Comparison of ENCODE assay signal across 28 cellular contexts in the genomic region with DNA sequence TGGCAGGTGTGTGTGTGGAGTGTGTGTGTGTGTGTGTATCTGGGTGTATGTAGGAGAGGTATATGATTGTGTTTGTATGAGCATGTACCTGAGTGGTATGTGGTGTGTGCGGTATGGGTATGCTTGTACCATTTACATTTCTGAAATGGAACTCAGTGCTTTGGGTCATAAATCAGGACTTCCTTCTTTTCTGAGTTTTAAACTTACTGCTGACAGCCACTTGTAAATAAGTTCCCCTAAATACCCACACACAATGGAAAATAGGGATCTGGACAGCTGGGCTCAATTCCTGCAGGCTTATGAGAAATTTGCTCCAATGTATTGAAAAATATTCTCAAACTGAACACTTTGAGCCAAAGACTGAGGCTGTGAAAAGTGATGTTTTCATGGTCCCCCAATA.
"Had no signal": no experiment of that assay in that cellular context is flagged by ENCODE, and none has a peak within 500 bp of the region (broad histone marks: within the 10 kb centered on the region; RNA-seq: fewer than 3 reads in every experiment).

No MANE protein-coding gene starts in this region.

- H3K4me3 Mint-ChIP-seq: naive thymus-derived CD8-positive, alpha-beta T cell; nephron progenitor cell; stimulated activated effector memory CD8-positive, alpha-beta T cell treated with anti-CD3 and anti-CD28 coated beads, Interleukin-12 subunit alpha, Interleukin-12 subunit beta, amount 100 ng/mL, for 72 hours had no signal

- H3K4me1 Mint-ChIP-seq: stimulated activated effector memory CD8-positive, alpha-beta T cell treated with anti-CD3 and anti-CD28 coated beads, Interleukin-12 subunit alpha, Interleukin-12 subunit beta, amount 100 ng/mL, for 72 hours had no signal

- H3K36me3 Mint-ChIP-seq: stimulated activated effector memory CD8-positive, alpha-beta T cell treated with anti-CD3 and anti-CD28 coated beads, Interleukin-12 subunit alpha, Interleukin-12 subunit beta, amount 100 ng/mL, for 72 hours had no signal

- ATAC-seq: heart right ventricle; left colon; left ventricle myocardium superior; lower lobe of right lung; naive thymus-derived CD8-positive, alpha-beta T cell; psoas muscle; right cardiac atrium; stimulated activated effector memory CD8-positive, alpha-beta T cell treated with anti-CD3 and anti-CD28 coated beads, Interleukin-12 subunit alpha, Interleukin-12 subunit beta, amount 100 ng/mL, for 72 hours had no signal

- DNase-seq: colonic mucosa; dermis blood vessel endothelial cell; effector memory CD4-positive, alpha-beta T cell; esophagus squamous epithelium; foreskin melanocyte; glutamatergic neuron; heart right ventricle; hippocampal formation; islet precursor cell; kidney glomerular epithelial cell; left colon; left ventricle myocardium superior; lower lobe of right lung; naive thymus-derived CD8-positive, alpha-beta T cell; nephron progenitor cell; occipital lobe; ovary; posterior cingulate gyrus; psoas muscle; right cardiac atrium; sigmoid colon; stimulated activated CD4-positive, alpha-beta T cell treated with anti-CD3 and anti-CD28 coated beads, Interleukin-2, amount 100 ng/mL, for 24 hours; stimulated activated CD4-positive, alpha-beta T cell treated with anti-CD3 and anti-CD28 coated beads, Interleukin-4, amount 100 ng/mL, for 24 hours; stimulated activated naive CD4-positive, alpha-beta T cell treated with Interleukin-2 at 50 U/mL for 16 hours; stomach; thyroid gland; trophoblast cell had no signal

- H3K9me3 ChIP-seq: colonic mucosa, esophagus squamous epithelium, lower lobe of right lung, ovary, sigmoid colon, thyroid gland had no signal

- H3K36me3 ChIP-seq: colonic mucosa, esophagus squamous epithelium, heart right ventricle, lower lobe of right lung, ovary, sigmoid colon, stomach, thyroid gland had no signal

- H3K4me3 ChIP-seq: colonic mucosa, esophagus squamous epithelium, heart right ventricle, lower lobe of right lung, ovary, psoas muscle, sigmoid colon, stomach, thyroid gland had no signal

- H3K27me3 ChIP-seq: colonic mucosa, esophagus squamous epithelium, heart right ventricle, ovary, sigmoid colon, stomach, thyroid gland had no signal

- H3K4me1 ChIP-seq: colonic mucosa, esophagus squamous epithelium, stomach, thyroid gland had no signal

- H3K27ac Mint-ChIP-seq: naive thymus-derived CD8-positive, alpha-beta T cell; nephron progenitor cell; stimulated activated effector memory CD8-positive, alpha-beta T cell treated with anti-CD3 and anti-CD28 coated beads, Interleukin-12 subunit alpha, Interleukin-12 subunit beta, amount 100 ng/mL, for 72 hours had no signal

- H3K27ac ChIP-seq: colonic mucosa, esophagus squamous epithelium, heart right ventricle, lower lobe of right lung, ovary, psoas muscle, sigmoid colon, stomach, thyroid gland had no signal
